Comparison of ENCODE assay signal across 9 cellular contexts in genomic region chr10:70169011-70169410, GRCh38. TPM values are rescaled to one million over a fixed set of nuclear protein-coding genes. Genes with fewer than 3 reads are reported as not detected.
DNase-seq lines count a peak whose midpoint lies in the region; ATAC-seq and TF ChIP-seq lines count a peak whose summit lies in the region.
"Had no signal": no experiment of that assay in that cellular context is flagged by ENCODE, and none has a peak within 500 bp of the region (broad histone marks: within the 10 kb centered on the region; RNA-seq: fewer than 3 reads in every experiment).

No MANE protein-coding gene starts in this region.

- H3K27me3 ChIP-seq in BJ (ENCODE audit: control insufficient read depth, insufficient read depth, low read length) (no peaks in the 10 kb centered on the region), MG63 (no peaks in the 10 kb centered on the region), colonic mucosa (no peaks in the 10 kb centered on the region)
- H3K27me3 ChIP-seq in naive thymus-derived CD4-positive, alpha-beta T cell (ENCODE audit: control insufficient read depth in 2 of 2, insufficient read depth in 2 of 2, low read length in 2 of 2) = no peaks in the 10 kb centered on the region

- H3K4me3 ChIP-seq in BJ (ENCODE audit: low read depth, low read length) = peak overlapping the region; percentile 82
- H3K4me3 ChIP-seq in MG63 = peak overlapping the region; percentile 91
- H3K4me3 ChIP-seq in colonic mucosa = peak overlapping the region; percentile 65
- H3K4me3 ChIP-seq in naive thymus-derived CD4-positive, alpha-beta T cell (ENCODE audit: low read length) = peak overlapping the region; percentile 88

- peaks cover 0 to 1% (median 0%) of the 10 kb centered on the region in 11 donors for H3K9me3 Mint-ChIP-seq in naive thymus-derived CD4-positive, alpha-beta T cell

- H3K27ac Mint-ChIP-seq in naive thymus-derived CD4-positive, alpha-beta T cell = peak overlapping the region; percentile 83 to 98 (median 96)

- H3K27me3 Mint-ChIP-seq in naive thymus-derived CD4-positive, alpha-beta T cell = no peaks in the 10 kb centered on the region

- POLR2A ChIA-PET in BJ (lab: Charles Lee) = interaction anchor here (1.0 kb wide), 1 partner anchor 23 kb away, joined by 5 read pairs; the partner anchor contains the start of gene TYSND1
- POLR2A ChIA-PET in naive thymus-derived CD4-positive, alpha-beta T cell (lab: Charles Lee) = interaction anchor here (0.6 to 7.7 kb wide), 7 partner anchors 10 to 198 kb away, joined by 3 to 139 read pairs (median 5); partner anchors contain the start of gene TYSND1

- H3K4me1 Mint-ChIP-seq in naive thymus-derived CD4-positive, alpha-beta T cell = peaks cover 41 to 69% (median 65%) of the 10 kb centered on the region in 7 donors

- peak overlapping the region; percentile 86 to 97 (median 94) for H3K4me3 Mint-ChIP-seq in naive thymus-derived CD4-positive, alpha-beta T cell

- H3K4me1 ChIP-seq in colonic mucosa = peaks cover 12% of the 10 kb centered on the region
- peaks cover 45 to 48% of the 10 kb centered on the region in 2 donors for H3K4me1 ChIP-seq in naive thymus-derived CD4-positive, alpha-beta T cell (ENCODE audit: control insufficient read depth in 2 of 2, insufficient read depth in 2 of 2, low read length in 2 of 2)

- no peak for DNase-seq in BJ (ENCODE audit: low read depth)
- DNase-seq in MG63 = no peak
- DNase-seq in colonic mucosa = no peak
- DNase-seq in naive thymus-derived CD4-positive, alpha-beta T cell = peak in 7 of 9 donors; percentile 30 to 76 (median 52)
- DNase-seq in epidermal melanocyte (ENCODE audit: insufficient read length, low spot score) = no peak
- no peak for DNase-seq in NCI-H1092 treated with DMSO at 0.1 percent for 48 hours (lab: John Stamatoyannopoulos, UW)
- DNase-seq in ACHN = no peak
- no peak for DNase-seq in anterior cingulate cortex (lab: John Stamatoyannopoulos, UW)
- DNase-seq: activated effector memory CD4-positive, alpha-beta T cell treated with Interleukin-2 at 50 U/mL for 16 hours had no signal

- no peak overlapping the region for H3K9ac ChIP-seq in colonic mucosa (ENCODE audit: low read depth in 2 of 2, low read length in 2 of 2)

- in situ Hi-C loops in ACHN (cut with HindIII; ENCODE audit: low pct_ligation_motif_present, low pct_unique_long_range_greater_than_20kb, low sequenced_read_pairs) = no loop called here

- no peak for TF ChIP-seq CTCF in BJ (IDR thresholded peaks at IDR 0.05; ENCODE audit: insufficient read depth, low read depth, low read length)
- no peak for TF ChIP-seq CTCF in colonic mucosa (IDR thresholded peaks at IDR 0.05)

- H3K36me3 Mint-ChIP-seq in naive thymus-derived CD4-positive, alpha-beta T cell = peaks cover 0 to 19% (median 9%) of the 10 kb centered on the region in 5 donors

- H3K9me3 ChIP-seq in MG63 (peaks cover 6% of the 10 kb centered on the region), colonic mucosa (no peaks in the 10 kb centered on the region)
- no peaks in the 10 kb centered on the region for H3K9me3 ChIP-seq in naive thymus-derived CD4-positive, alpha-beta T cell (ENCODE audit: control insufficient read depth in 2 of 3, low read length in 3 of 3)

- CTCF ChIA-PET in BJ (lab: Yijun Ruan, JAX) = interaction anchor here (1.5 to 5.1 kb wide), 3 partner anchors 22 to 195 kb away, joined by 5 to 26 read pairs (median 5); partner anchors contain the start of gene TYSND1
- CTCF ChIA-PET in naive thymus-derived CD4-positive, alpha-beta T cell (lab: Charles Lee) = interaction anchor here (0.7 to 2.3 kb wide), 4 partner anchors 23 to 217 kb away, joined by 3 to 16 read pairs (median 4); partner anchors contain the start of gene TYSND1

- H3K27ac ChIP-seq in colonic mucosa = no peak overlapping the region
- H3K27ac ChIP-seq in naive thymus-derived CD4-positive, alpha-beta T cell (ENCODE audit: low read depth, low read length) = peak overlapping the region; percentile 95

- intact Hi-C loops in colonic mucosa (cut with DNase I) = no loop called here
- intact Hi-C loops in naive thymus-derived CD4-positive, alpha-beta T cell (cut with micrococcal nuclease) = loop anchor here in 1 of 2 donors (5.0 kb wide), 1 partner anchor 33 kb away; no protein-coding TSS in a partner anchor

- peak; percentile 5 for ATAC-seq in naive thymus-derived CD4-positive, alpha-beta T cell

- H3K36me3 ChIP-seq in BJ (ENCODE audit: control insufficient read depth, insufficient read depth, low read length) (peaks cover 2% of the 10 kb centered on the region; the same call in 1 of the 2 replicates), MG63 (peaks cover 43% of the 10 kb centered on the region), colonic mucosa (no peaks in the 10 kb centered on the region)
- H3K36me3 ChIP-seq in naive thymus-derived CD4-positive, alpha-beta T cell (ENCODE audit: control insufficient read depth in 2 of 3, insufficient read depth in 3 of 3, low read length in 3 of 3) = peaks cover 0 to 21% (median 0%) of the 10 kb centered on the region in 3 experiments

RNA-seq across cellular contexts. Expression of gene SAR1A, which starts 1.3 kb away (rescaled TPM):
- 55.0 and 128 TPM in 2 replicates for polyA plus RNA-seq in BJ (2011; rRNA removed)
- polyA minus RNA-seq in BJ (2011; rRNA and poly(A)+ RNA removed) = 170 and 185 TPM in 2 replicates
- 55.6 and 67.0 TPM in 2 replicates for total RNA-seq in MG63 (2014; rRNA removed; shearing (Covaris generic); ENCODE audit: low replicate concordance)
- total RNA-seq in colonic mucosa = 10 to 100 TPM; 83.4 to 89.9 TPM
- 100 to 1,000 TPM in 3 of 5 experiments, 10 to 100 TPM in 2; 81.6 to 124 (median 119) TPM for total RNA-seq in naive thymus-derived CD4-positive, alpha-beta T cell
- 10 to 100 TPM; 14.2 to 17.8 TPM for polyA plus RNA-seq in naive thymus-derived CD4-positive, alpha-beta T cell

RNA-seq across cellular contexts. Expression of gene TYSND1, which starts 22.5 kb away (rescaled TPM):
- polyA plus RNA-seq in BJ (2011; rRNA removed) = 2.7 and 5.3 TPM in 2 replicates
- 3.1 and 3.2 TPM in 2 replicates for polyA minus RNA-seq in BJ (2011; rRNA and poly(A)+ RNA removed)
- total RNA-seq in MG63 (2014; rRNA removed; shearing (Covaris generic); ENCODE audit: low replicate concordance) = 19.4 and 29.9 TPM in 2 replicates
- 10 to 100 TPM; 13.1 to 23.8 TPM for total RNA-seq in colonic mucosa
- total RNA-seq in naive thymus-derived CD4-positive, alpha-beta T cell = 10 to 100 TPM; 13.8 to 35.9 (median 19.5) TPM
- 10 to 100 TPM; 21.0 to 25.0 TPM for polyA plus RNA-seq in naive thymus-derived CD4-positive, alpha-beta T cell

RNA-seq across cellular contexts. Expression of gene AIFM2, which starts 36.4 kb away (rescaled TPM):
- polyA plus RNA-seq in BJ (2011; rRNA removed) = 13.9 and 18.4 TPM in 2 replicates
- 7.5 and 8.9 TPM in 2 replicates for polyA minus RNA-seq in BJ (2011; rRNA and poly(A)+ RNA removed)
- 20.7 and 21.8 TPM in 2 replicates for total RNA-seq in MG63 (2014; rRNA removed; shearing (Covaris generic); ENCODE audit: low replicate concordance)
- 10 to 100 TPM; 15.4 to 25.7 TPM for total RNA-seq in colonic mucosa
- total RNA-seq in naive thymus-derived CD4-positive, alpha-beta T cell = 1 to 10 TPM; 3.0 to 5.5 (median 3.2) TPM
- polyA plus RNA-seq in naive thymus-derived CD4-positive, alpha-beta T cell = 1 to 10 TPM in 1 of 2 donors, under 1 TPM in 1; 0.91 to 2.9 TPM

Comparison
In these comparisons a context has a peak if more than half of its experiments do, and no peak if none do; other contexts are left out.
1. DNase-seq: peak in naive thymus-derived CD4-positive, alpha-beta T cell (7 of 9); none in BJ (single experiment), MG63 (single experiment), colonic mucosa (single experiment), epidermal melanocyte (single experiment), NCI-H1092 treated with DMSO at 0.1 percent for 48 hours (single experiment), ACHN (single experiment) and anterior cingulate cortex (0 of 58).
2. Peak in every context shown above with its lines, with median percentiles within 50 percentile points of each other: H3K4me3 ChIP-seq.